Comparison of ENCODE assay signal across 7 cellular contexts in genomic region chrX:16856076-16856404, GRCh38. TPM values are rescaled to one million over a fixed set of nuclear protein-coding genes. Genes with fewer than 3 reads are reported as not detected.
A peak's percentile ranks its signal among the peaks of the same experiment; 100 is the strongest.
DNase-seq lines count a peak whose midpoint lies in the region; ATAC-seq, FAIRE-seq and TF ChIP-seq lines count a peak whose summit lies in the region.
"Not testable (repeated sequence)": the region's sequence is repeated elsewhere in the genome, so short reads cannot be mapped to it uniquely, and the experiment has no call there.

No MANE protein-coding gene starts in this region.

- TF ChIP-seq RAD21 in SK-N-SH (IDR thresholded peaks at IDR 0.05; ENCODE audit: low read length) = not testable (repeated sequence)

- peaks cover 44% of the 10 kb centered on the region; the same call in 1 of the 2 replicates for H4K20me1 ChIP-seq in SK-N-SH (ENCODE audit: insufficient read depth)
- not testable (repeated sequence) for H4K20me1 ChIP-seq in mammary epithelial cell (ENCODE audit: insufficient read depth, low read length)

- not testable (repeated sequence) for H2AFZ ChIP-seq in SK-N-SH (ENCODE audit: low read depth); mammary epithelial cell (ENCODE audit: low read depth, low read length)

- intact Hi-C loops in mammary epithelial cell (cut with micrococcal nuclease); natural killer cell (cut with micrococcal nuclease): not testable (repeated sequence)

- not testable (repeated sequence) for H3K9me3 ChIP-seq in MG63; SK-N-SH; mammary epithelial cell (replicated peaks; ENCODE audit: insufficient read depth, low read length)

- H3K4me3 ChIP-seq in MG63; SK-N-SH (ENCODE audit: low read depth in 2 of 2, low read length in 1 of 2); mammary epithelial cell (replicated peaks in 1 of 3; ENCODE audit: insufficient read depth in 1 of 3, low read depth in 2 of 3, low read length in 3 of 3): not testable (repeated sequence)

- not testable (repeated sequence) for H3K4me2 ChIP-seq in SK-N-SH; mammary epithelial cell (ENCODE audit: insufficient read depth, low read depth, low read length)

- peak overlapping the region; percentile 77 for H3K27ac Mint-ChIP-seq in HFFc6
- peak overlapping the region; percentile 19 to 66 for H3K27ac Mint-ChIP-seq in natural killer cell

- not testable (repeated sequence) for H3K27me3 ChIP-seq in MG63; SK-N-SH (ENCODE audit: insufficient read depth); mammary epithelial cell (ENCODE audit: insufficient read depth, low read length)

- not testable (repeated sequence) for H3K9ac ChIP-seq in SK-N-SH; mammary epithelial cell (ENCODE audit: insufficient read depth, low read length)

- H3K4me1 ChIP-seq in SK-N-SH (ENCODE audit: control insufficient read depth in 1 of 2, insufficient read depth in 2 of 2, low read depth in 1 of 2, low read length in 1 of 2); mammary epithelial cell (ENCODE audit: insufficient read depth, low read length): not testable (repeated sequence)

- DNase-seq in GM18507 (ENCODE audit: extremely low spot score, insufficient read length, low read depth); SK-N-SH; natural killer cell: not testable (repeated sequence)
- DNase-seq in HFFc6 = peak; percentile 64
- DNase-seq in MG63 = peak; percentile 62
- peak; percentile 56 to 67 for DNase-seq in activated T-cell treated with anti-CD3 and anti-CD28 coated beads, Interleukin-2, amount 50 U/mL, for 48 hours
- DNase-seq in mammary epithelial cell = peak; percentile 73

- H3K4me3 Mint-ChIP-seq in HFFc6, natural killer cell: not testable (repeated sequence)

- in situ Hi-C loops in mammary epithelial cell (cut with MboI; ENCODE audit: low sequenced_read_pairs in 2 of 2) = not testable (repeated sequence)

- not testable (repeated sequence) for H3K27ac ChIP-seq in SK-N-SH (ENCODE audit: low read depth in 2 of 2, low read length in 1 of 2); mammary epithelial cell (ENCODE audit: insufficient read depth, low read depth, low read length)

- CTCF ChIA-PET in SK-N-SH (lab: Yijun Ruan, JAX) (interaction anchor here (1.2 to 1.4 kb wide), 3 partner anchors 8 to 54 kb away, joined by 3 read pairs; no protein-coding TSS in a partner anchor), mammary epithelial cell (lab: Charles Lee; ENCODE audit: low non-redundant PET) (interaction anchor here (0.6 to 0.7 kb wide), 2 partner anchors 32 to 35 kb away, joined by 4 read pairs; no protein-coding TSS in a partner anchor)

- ATAC-seq in natural killer cell = peak in 1 of 3 donors; percentile 59

- TF ChIP-seq CTCF in HFFc6 (IDR thresholded peaks at IDR 0.05); SK-N-SH (IDR thresholded peaks at IDR 0.05); mammary epithelial cell (conservative IDR thresholded peaks at IDR 0.05 in 1 of 2, IDR thresholded peaks at IDR 0.05 in 1 of 2; ENCODE audit: extremely low read depth in 1 of 2, insufficient read depth in 1 of 2, low read depth in 1 of 2, low read length in 2 of 2); natural killer cell (IDR thresholded peaks at IDR 0.05): not testable (repeated sequence)

- not testable (repeated sequence) for H3K27me3 Mint-ChIP-seq in HFFc6 (ENCODE audit: insufficient read depth); natural killer cell (ENCODE audit: low read depth in 2 of 2)

- POLR2A ChIA-PET in SK-N-SH (lab: Yijun Ruan, JAX) = interaction anchor here (0.7 kb wide), 1 partner anchor 9 kb away, joined by 4 read pairs; no protein-coding TSS in a partner anchor

- 69% methylated on average over 2 of the region's 2 CpGs for WGBS in SK-N-SH (ENCODE audit: low lambda C conversion rate)
- 43% methylated on average over 2 of the region's 2 CpGs for WGBS in mammary epithelial cell (ENCODE audit: low coverage, missing lambda C conversion rate)

- peak; percentile 29 for FAIRE-seq in GM18507 (lab: Jason Lieb, UNC)

- H3K36me3 ChIP-seq in MG63 (peaks cover 74% of the 10 kb centered on the region), SK-N-SH (replicated peaks in 1 of 2; ENCODE audit: control insufficient read depth in 1 of 2, insufficient read depth in 2 of 2, low read length in 1 of 2) (peaks cover 50 to 75% of the 10 kb centered on the region in 2 experiments), mammary epithelial cell (ENCODE audit: insufficient read depth, low read length) (peaks cover 26% of the 10 kb centered on the region)

- H3F3A ChIP-seq in SK-N-SH (replicated peaks; ENCODE audit: insufficient read depth) = not testable (repeated sequence)

- BruUV-seq in mammary epithelial cell (replicated peaks; lab: Mats Ljungman, UMichigan) = not testable (repeated sequence)

- H3K79me2 ChIP-seq in SK-N-SH (ENCODE audit: insufficient read depth) = peaks cover 94% of the 10 kb centered on the region
- peaks cover 81% of the 10 kb centered on the region for H3K79me2 ChIP-seq in mammary epithelial cell (ENCODE audit: insufficient read depth, low read length)

- not testable (repeated sequence) for H3K4me1 Mint-ChIP-seq in HFFc6 (ENCODE audit: low read depth)
- H3K4me1 Mint-ChIP-seq in natural killer cell = peaks cover 14 to 21% of the 10 kb centered on the region in 2 donors

- H3K36me3 Mint-ChIP-seq in HFFc6 (ENCODE audit: low read depth) (peaks cover 30% of the 10 kb centered on the region), natural killer cell (peaks cover 38% of the 10 kb centered on the region)

- not testable (repeated sequence) for H3K9me2 ChIP-seq in SK-N-SH

- dilution Hi-C loops in mammary epithelial cell (cut with HindIII; ENCODE audit: low sequenced_read_pairs) = not testable (repeated sequence)

- not testable (repeated sequence) for TF ChIP-seq EP300 in SK-N-SH (IDR thresholded peaks at IDR 0.05; ENCODE audit: borderline replicate concordance in 1 of 2, low read depth in 1 of 2, low read length in 1 of 2)

- H3K9me3 Mint-ChIP-seq in HFFc6, natural killer cell: not testable (repeated sequence)

TF ChIP-seq in SK-N-SH, 30 proteins besides CTCF, POLR2A, EP300 and RAD21:
- peak; percentile 79; the same call in 1 of the 2 replicates for TF ChIP-seq FOSL2 (IDR thresholded peaks at IDR 0.05; ENCODE audit: borderline replicate concordance, low read depth)
- TF ChIP-seq JUND (IDR thresholded peaks at IDR 0.05) = peak; percentile 56
TF ChIP-seq in SK-N-SH: peak in this region for 2; not testable (repeated sequence) for 28.

RNA-seq across cellular contexts. Expression of gene RBBP7, which starts 14.1 kb away (rescaled TPM):
- 100 to 1,000 TPM in 4 of 6 experiments, 10 to 100 TPM in 2; 83.4 to 121 (median 110) TPM for total RNA-seq in HFFc6 (2021; fragmentation: NEBNext Ultra II Directional; extraction: Animal tissue kit (Norgen Biotek cat#: 25700))
- total RNA-seq in MG63 (2014; rRNA removed; shearing (Covaris generic); ENCODE audit: low replicate concordance) = 167 and 233 TPM in 2 replicates
- polyA plus RNA-seq in SK-N-SH (2012; rRNA removed) (172 and 198 TPM in 2 replicates), mammary epithelial cell (147 TPM)
- 195 and 207 TPM in 2 replicates for polyA plus RNA-seq in SK-N-SH (2012; cell fraction: cytosol; rRNA removed)
- polyA plus RNA-seq in SK-N-SH (2012; cell fraction: nucleus; rRNA removed) = 166 and 203 TPM in 2 replicates
- total RNA-seq in mammary epithelial cell (100 to 1,000 TPM in 1 of 2 donors, 10 to 100 TPM in 1; 95.9 to 170 TPM), natural killer cell (100 to 1,000 TPM; 124 to 170 (median 139) TPM)
- 119 TPM for polyA minus RNA-seq in mammary epithelial cell
